2 cellular contexts compared by ENCODE assay signal in the genomic region with DNA sequence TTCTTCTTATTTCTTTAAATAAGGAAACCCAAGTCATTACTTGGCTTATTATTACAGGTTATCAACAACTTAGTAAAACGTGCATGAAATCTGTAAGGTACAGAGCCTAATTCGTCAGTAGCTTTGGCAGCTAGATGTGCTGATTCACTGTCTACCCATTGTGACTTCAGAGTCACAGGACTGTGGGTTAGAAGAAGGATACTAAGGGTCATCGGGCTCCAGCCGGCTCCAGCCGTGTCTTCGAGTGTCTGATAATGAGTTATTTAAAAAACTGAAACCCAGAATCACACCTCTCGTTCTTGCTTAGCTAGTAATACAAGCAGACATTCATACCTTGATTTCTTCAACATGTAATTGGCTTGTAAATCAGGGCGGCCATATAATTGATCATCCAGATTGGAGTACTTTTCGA.
A peak's percentile ranks its signal among the peaks of the same experiment; 100 is the strongest.
TF ChIP-seq lines count a peak whose summit lies in the region.

No MANE protein-coding gene starts in this region.

TF ChIP-seq in liver, 16 proteins besides CTCF, POLR2A, EP300 and RAD21 (continued from another document):
- TF ChIP-seq REST (IDR thresholded peaks at IDR 0.05) (no peak), HNF4A (conservative IDR thresholded peaks at IDR 0.05) (no peak), MAX (IDR thresholded peaks at IDR 0.05) (no peak), RXRA (IDR thresholded peaks at IDR 0.05) (peak in 1 of 2 donors; percentile 35)

TF ChIP-seq in HepG2, 621 proteins besides CTCF, POLR2A, EP300 and RAD21 (continued from another document):
- TF ChIP-seq HOMEZ (CRISPR knock-in tag; IDR thresholded peaks at IDR 0.05; ENCODE audit: low read depth) (no peak), ZNF451 (CRISPR knock-in tag; IDR thresholded peaks at IDR 0.05) (no peak), PRDM15 (CRISPR knock-in tag; IDR thresholded peaks at IDR 0.05) (no peak), ZSCAN22 (CRISPR knock-in tag; IDR thresholded peaks at IDR 0.05) (no peak), MTA3 (CRISPR knock-in tag; IDR thresholded peaks at IDR 0.05) (no peak), FOXO1 (CRISPR knock-in tag; IDR thresholded peaks at IDR 0.05) (no peak), ZSCAN25 (CRISPR knock-in tag; IDR thresholded peaks at IDR 0.05) (no peak), ATF1 (CRISPR knock-in tag; IDR thresholded peaks at IDR 0.05) (no peak)
- TF ChIP-seq, protein P1, sequence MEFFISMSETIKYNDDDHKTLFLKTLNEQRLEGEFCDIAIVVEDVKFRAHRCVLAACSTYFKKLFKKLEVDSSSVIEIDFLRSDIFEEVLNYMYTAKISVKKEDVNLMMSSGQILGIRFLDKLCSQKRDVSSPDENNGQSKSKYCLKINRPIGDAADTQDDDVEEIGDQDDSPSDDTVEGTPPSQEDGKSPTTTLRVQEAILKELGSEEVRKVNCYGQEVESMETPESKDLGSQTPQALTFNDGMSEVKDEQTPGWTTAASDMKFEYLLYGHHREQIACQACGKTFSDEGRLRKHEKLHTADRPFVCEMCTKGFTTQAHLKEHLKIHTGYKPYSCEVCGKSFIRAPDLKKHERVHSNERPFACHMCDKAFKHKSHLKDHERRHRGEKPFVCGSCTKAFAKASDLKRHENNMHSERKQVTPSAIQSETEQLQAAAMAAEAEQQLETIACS (CRISPR knock-in tag; IDR thresholded peaks at IDR 0.05) = no peak
TF ChIP-seq in HepG2: peak in this region for 0.
